In genomic region chr12:32000373-32001005, GRCh38 we compare ENCODE assay signal across 1 cellular context.
TF ChIP-seq lines count a peak whose summit lies in the region.

No MANE protein-coding gene starts in this region.

TF ChIP-seq in K562, 482 proteins besides CTCF, POLR2A, EP300 and RAD21 (continued from another document and continues in another):
- TF ChIP-seq HLTF (IDR thresholded peaks at IDR 0.05): no peak
- no peak for TF ChIP-seq ZNF23 (CRISPR knock-in tag; IDR thresholded peaks at IDR 0.05)
- no peak for TF ChIP-seq NFATC3 (IDR thresholded peaks at IDR 0.05)
- no peak for TF ChIP-seq NR1H2 (CRISPR knock-in tag; IDR thresholded peaks at IDR 0.05)
- no peak for TF ChIP-seq PYGO2 (tag; IDR thresholded peaks at IDR 0.05)
- TF ChIP-seq FOS (IDR thresholded peaks at IDR 0.05; ENCODE audit: extremely low read depth, insufficient read length): no peak
- no peak for TF ChIP-seq IFI16 (CRISPR knock-in tag; IDR thresholded peaks at IDR 0.05)
- TF ChIP-seq ZFP36 (IDR thresholded peaks at IDR 0.05; ENCODE audit: low read depth, low read length, partially characterized antibody): no peak
- no peak for TF ChIP-seq CBX1 (IDR thresholded peaks at IDR 0.05; ENCODE audit: low read depth)
- no peak for TF ChIP-seq POLR2AphosphoS2 (IDR thresholded peaks at IDR 0.05; ENCODE audit: low read length)
- TF ChIP-seq USF2 (CRISPR knock-in tag; IDR thresholded peaks at IDR 0.05): no peak
- TF ChIP-seq, protein P1, sequence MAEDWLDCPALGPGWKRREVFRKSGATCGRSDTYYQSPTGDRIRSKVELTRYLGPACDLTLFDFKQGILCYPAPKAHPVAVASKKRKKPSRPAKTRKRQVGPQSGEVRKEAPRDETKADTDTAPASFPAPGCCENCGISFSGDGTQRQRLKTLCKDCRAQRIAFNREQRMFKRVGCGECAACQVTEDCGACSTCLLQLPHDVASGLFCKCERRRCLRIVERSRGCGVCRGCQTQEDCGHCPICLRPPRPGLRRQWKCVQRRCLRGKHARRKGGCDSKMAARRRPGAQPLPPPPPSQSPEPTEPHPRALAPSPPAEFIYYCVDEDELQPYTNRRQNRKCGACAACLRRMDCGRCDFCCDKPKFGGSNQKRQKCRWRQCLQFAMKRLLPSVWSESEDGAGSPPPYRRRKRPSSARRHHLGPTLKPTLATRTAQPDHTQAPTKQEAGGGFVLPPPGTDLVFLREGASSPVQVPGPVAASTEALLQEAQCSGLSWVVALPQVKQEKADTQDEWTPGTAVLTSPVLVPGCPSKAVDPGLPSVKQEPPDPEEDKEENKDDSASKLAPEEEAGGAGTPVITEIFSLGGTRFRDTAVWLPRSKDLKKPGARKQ (CRISPR knock-in tag; IDR thresholded peaks at IDR 0.05): no peak
- TF ChIP-seq E2F3 (CRISPR knock-in tag; IDR thresholded peaks at IDR 0.05): no peak
- no peak for TF ChIP-seq RHOXF2B (CRISPR knock-in tag; conservative IDR thresholded peaks at IDR 0.05)
- TF ChIP-seq ZNF354B (CRISPR knock-in tag; IDR thresholded peaks at IDR 0.05): peak; percentile 73; the same call in 1 of the 2 replicates
- no peak for TF ChIP-seq ZC3H11A (IDR thresholded peaks at IDR 0.05; ENCODE audit: low read depth, low read length)
- no peak for TF ChIP-seq ZNF644 (tag; IDR thresholded peaks at IDR 0.05; ENCODE audit: low read depth)
- no peak for TF ChIP-seq TSC22D4 (tag; IDR thresholded peaks at IDR 0.05)
- TF ChIP-seq ZNF263 (CRISPR knock-in tag; IDR thresholded peaks at IDR 0.05; ENCODE audit: borderline replicate concordance): no peak
- 0 out of 2 replicates have a peak, but pooled peaks have one; percentile 7 for TF ChIP-seq SMAD3 (CRISPR knock-in tag; conservative IDR thresholded peaks at IDR 0.05)
- TF ChIP-seq FOSL1 (tag; conservative IDR thresholded peaks at IDR 0.05): peak; percentile 95
- no peak for TF ChIP-seq SNRNP70 (optimal IDR thresholded peaks at IDR 0.05; ENCODE audit: low read depth, low read length)
- no peak for TF ChIP-seq DEAF1 (CRISPR knock-in tag; IDR thresholded peaks at IDR 0.05)
- no peak for TF ChIP-seq POLR2B (IDR thresholded peaks at IDR 0.05; ENCODE audit: low read depth, partially characterized antibody)
- TF ChIP-seq NR2F6 (CRISPR knock-in tag; IDR thresholded peaks at IDR 0.05): no peak
- TF ChIP-seq HDAC2 (IDR thresholded peaks at IDR 0.05): no peak; the same call in 1 of the 2 replicates
- TF ChIP-seq CBFA2T2 (conservative IDR thresholded peaks at IDR 0.05): peak; percentile 98
- TF ChIP-seq EHMT2 (IDR thresholded peaks at IDR 0.05): no peak
- TF ChIP-seq CBFB (CRISPR knock-in tag; IDR thresholded peaks at IDR 0.05): no peak
- TF ChIP-seq, protein P2, sequence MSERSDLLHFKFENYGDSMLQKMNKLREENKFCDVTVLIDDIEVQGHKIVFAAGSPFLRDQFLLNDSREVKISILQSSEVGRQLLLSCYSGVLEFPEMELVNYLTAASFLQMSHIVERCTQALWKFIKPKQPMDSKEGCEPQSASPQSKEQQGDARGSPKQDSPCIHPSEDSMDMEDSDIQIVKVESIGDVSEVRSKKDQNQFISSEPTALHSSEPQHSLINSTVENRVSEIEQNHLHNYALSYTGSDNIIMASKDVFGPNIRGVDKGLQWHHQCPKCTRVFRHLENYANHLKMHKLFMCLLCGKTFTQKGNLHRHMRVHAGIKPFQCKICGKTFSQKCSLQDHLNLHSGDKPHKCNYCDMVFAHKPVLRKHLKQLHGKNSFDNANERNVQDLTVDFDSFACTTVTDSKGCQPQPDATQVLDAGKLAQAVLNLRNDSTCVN (CRISPR knock-in tag; IDR thresholded peaks at IDR 0.05): no peak
- no peak for TF ChIP-seq ZNF41 (CRISPR knock-in tag; conservative IDR thresholded peaks at IDR 0.05)
- TF ChIP-seq TBL1XR1 (IDR thresholded peaks at IDR 0.05; ENCODE audit: low read length in 2 of 2): peak; percentile 74 to 96; a peak in 2 of 4 replicates
- TF ChIP-seq, protein P3, sequence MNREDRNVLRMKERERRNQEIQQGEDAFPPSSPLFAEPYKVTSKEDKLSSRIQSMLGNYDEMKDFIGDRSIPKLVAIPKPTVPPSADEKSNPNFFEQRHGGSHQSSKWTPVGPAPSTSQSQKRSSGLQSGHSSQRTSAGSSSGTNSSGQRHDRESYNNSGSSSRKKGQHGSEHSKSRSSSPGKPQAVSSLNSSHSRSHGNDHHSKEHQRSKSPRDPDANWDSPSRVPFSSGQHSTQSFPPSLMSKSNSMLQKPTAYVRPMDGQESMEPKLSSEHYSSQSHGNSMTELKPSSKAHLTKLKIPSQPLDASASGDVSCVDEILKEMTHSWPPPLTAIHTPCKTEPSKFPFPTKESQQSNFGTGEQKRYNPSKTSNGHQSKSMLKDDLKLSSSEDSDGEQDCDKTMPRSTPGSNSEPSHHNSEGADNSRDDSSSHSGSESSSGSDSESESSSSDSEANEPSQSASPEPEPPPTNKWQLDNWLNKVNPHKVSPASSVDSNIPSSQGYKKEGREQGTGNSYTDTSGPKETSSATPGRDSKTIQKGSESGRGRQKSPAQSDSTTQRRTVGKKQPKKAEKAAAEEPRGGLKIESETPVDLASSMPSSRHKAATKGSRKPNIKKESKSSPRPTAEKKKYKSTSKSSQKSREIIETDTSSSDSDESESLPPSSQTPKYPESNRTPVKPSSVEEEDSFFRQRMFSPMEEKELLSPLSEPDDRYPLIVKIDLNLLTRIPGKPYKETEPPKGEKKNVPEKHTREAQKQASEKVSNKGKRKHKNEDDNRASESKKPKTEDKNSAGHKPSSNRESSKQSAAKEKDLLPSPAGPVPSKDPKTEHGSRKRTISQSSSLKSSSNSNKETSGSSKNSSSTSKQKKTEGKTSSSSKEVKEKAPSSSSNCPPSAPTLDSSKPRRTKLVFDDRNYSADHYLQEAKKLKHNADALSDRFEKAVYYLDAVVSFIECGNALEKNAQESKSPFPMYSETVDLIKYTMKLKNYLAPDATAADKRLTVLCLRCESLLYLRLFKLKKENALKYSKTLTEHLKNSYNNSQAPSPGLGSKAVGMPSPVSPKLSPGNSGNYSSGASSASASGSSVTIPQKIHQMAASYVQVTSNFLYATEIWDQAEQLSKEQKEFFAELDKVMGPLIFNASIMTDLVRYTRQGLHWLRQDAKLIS (CRISPR knock-in tag; IDR thresholded peaks at IDR 0.05): no peak
- peak; percentile 78; the same call in 1 of the 2 replicates for TF ChIP-seq PHB2 (IDR thresholded peaks at IDR 0.05; ENCODE audit: low read depth)
- TF ChIP-seq ETS1 (conservative IDR thresholded peaks at IDR 0.05; ENCODE audit: control insufficient read depth, low read depth, low read length): no peak
- no peak for TF ChIP-seq ZNF347 (CRISPR knock-in tag; IDR thresholded peaks at IDR 0.05; ENCODE audit: low read depth)
- TF ChIP-seq ZFP1 (CRISPR knock-in tag; IDR thresholded peaks at IDR 0.05): no peak
- TF ChIP-seq SAFB2 (IDR thresholded peaks at IDR 0.05; ENCODE audit: borderline replicate concordance, low read depth, low read length, severe bottlenecking): no peak
- TF ChIP-seq ZNF143 (CRISPR knock-in tag; IDR thresholded peaks at IDR 0.05): no peak
- TF ChIP-seq GATAD2B (IDR thresholded peaks at IDR 0.05; ENCODE audit: borderline replicate concordance): peak; percentile 93
- TF ChIP-seq MYNN (IDR thresholded peaks at IDR 0.05): no peak
- TF ChIP-seq MYNN (CRISPR knock-in tag; IDR thresholded peaks at IDR 0.05): no peak
- TF ChIP-seq, protein P4, sequence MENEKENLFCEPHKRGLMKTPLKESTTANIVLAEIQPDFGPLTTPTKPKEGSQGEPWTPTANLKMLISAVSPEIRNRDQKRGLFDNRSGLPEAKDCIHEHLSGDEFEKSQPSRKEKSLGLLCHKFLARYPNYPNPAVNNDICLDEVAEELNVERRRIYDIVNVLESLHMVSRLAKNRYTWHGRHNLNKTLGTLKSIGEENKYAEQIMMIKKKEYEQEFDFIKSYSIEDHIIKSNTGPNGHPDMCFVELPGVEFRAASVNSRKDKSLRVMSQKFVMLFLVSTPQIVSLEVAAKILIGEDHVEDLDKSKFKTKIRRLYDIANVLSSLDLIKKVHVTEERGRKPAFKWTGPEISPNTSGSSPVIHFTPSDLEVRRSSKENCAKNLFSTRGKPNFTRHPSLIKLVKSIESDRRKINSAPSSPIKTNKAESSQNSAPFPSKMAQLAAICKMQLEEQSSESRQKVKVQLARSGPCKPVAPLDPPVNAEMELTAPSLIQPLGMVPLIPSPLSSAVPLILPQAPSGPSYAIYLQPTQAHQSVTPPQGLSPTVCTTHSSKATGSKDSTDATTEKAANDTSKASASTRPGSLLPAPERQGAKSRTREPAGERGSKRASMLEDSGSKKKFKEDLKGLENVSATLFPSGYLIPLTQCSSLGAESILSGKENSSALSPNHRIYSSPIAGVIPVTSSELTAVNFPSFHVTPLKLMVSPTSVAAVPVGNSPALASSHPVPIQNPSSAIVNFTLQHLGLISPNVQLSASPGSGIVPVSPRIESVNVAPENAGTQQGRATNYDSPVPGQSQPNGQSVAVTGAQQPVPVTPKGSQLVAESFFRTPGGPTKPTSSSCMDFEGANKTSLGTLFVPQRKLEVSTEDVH (IDR thresholded peaks at IDR 0.05; ENCODE audit: low read depth, partially characterized antibody): no peak
- TF ChIP-seq FOXK2 (conservative IDR thresholded peaks at IDR 0.05 in 1 of 2, IDR thresholded peaks at IDR 0.05 in 1 of 2; ENCODE audit: low read depth in 2 of 2): no peak; a peak in 1 of 4 replicates
- 0 out of 2 replicates have a peak, but pooled peaks have one; percentile 15 for TF ChIP-seq ZBTB17 (CRISPR knock-in tag; IDR thresholded peaks at IDR 0.05)
- TF ChIP-seq ZNF717 (CRISPR knock-in tag; IDR thresholded peaks at IDR 0.05): no peak
- TF ChIP-seq TAF7 (tag; IDR thresholded peaks at IDR 0.05): no peak
- peak; percentile 95 for TF ChIP-seq SOX6 (IDR thresholded peaks at IDR 0.05)
- TF ChIP-seq ZNF398 (CRISPR knock-in tag; IDR thresholded peaks at IDR 0.05): no peak
- no peak for TF ChIP-seq GTF2A2 (tag; IDR thresholded peaks at IDR 0.05)
- no peak for TF ChIP-seq SIX5 (IDR thresholded peaks at IDR 0.05; ENCODE audit: borderline replicate concordance in 1 of 2, insufficient read depth in 1 of 2, low read depth in 1 of 2, low read length in 2 of 2)
- TF ChIP-seq RNF219 (CRISPR knock-in tag; IDR thresholded peaks at IDR 0.05): no peak
- TF ChIP-seq MAFG (tag; conservative IDR thresholded peaks at IDR 0.05): peak; percentile 88
